Comparison of ENCODE assay signal across 8 cellular contexts in the genomic region with DNA sequence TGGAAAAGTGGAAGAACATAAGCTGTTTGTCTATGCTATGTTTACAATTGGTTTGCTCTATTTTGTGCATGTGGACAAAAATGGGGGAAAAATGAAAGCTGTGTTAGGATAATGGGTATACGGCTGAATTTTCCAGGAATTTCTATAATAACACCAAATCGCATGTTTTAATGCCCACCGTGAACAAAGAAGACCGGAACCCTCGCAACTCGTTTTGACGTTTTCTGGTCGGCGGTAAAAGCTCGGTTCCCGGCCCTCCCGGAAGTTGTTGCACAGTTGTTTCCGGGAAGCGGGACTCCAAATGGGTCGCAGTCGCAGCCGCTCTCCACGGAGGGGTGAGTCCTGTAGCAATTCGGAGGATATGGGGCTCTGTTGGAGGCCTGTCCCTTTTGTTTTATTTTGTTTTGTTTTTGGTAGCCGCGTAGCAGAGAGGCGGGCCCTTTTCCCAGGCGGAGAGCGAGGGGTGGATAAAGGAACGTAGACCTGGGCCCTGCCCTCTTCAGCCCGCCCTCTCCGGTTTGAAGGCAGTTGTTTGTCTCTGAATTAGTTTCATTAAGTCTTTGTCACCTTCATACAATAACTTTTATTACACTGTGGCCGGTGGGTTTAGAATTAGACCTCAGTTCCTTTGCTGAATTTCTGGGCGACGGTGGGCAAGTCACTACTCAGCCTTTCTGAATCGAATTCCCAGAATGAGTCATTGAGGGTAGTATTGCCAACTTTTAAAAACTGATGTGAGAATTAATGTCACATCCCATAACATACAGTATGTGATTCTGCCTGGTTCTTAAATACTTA. TPM values are rescaled to one million over a fixed set of nuclear protein-coding genes. Genes with fewer than 3 reads are reported as not detected.
A peak's percentile ranks its signal among the peaks of the same experiment; 100 is the strongest.
DNase-seq lines count a peak whose midpoint lies in the region; ATAC-seq and TF ChIP-seq lines count a peak whose summit lies in the region.

A gene with protein sequence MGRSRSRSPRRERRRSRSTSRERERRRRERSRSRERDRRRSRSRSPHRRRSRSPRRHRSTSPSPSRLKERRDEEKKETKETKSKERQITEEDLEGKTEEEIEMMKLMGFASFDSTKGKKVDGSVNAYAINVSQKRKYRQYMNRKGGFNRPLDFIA (plus strand): TSS at position 273 of the 798 bp plus-strand sequence. CDS start 29 bp downstream, at position 302.

- TSS peak; percentile 69 for BruUV-seq in MCF 10A (replicated peaks; lab: Mats Ljungman, UMichigan)

- POLR2A ChIA-PET in MCF 10A (lab: Yijun Ruan, JAX): interaction anchor here (0.6 to 4.8 kb wide), 27 partner anchors 8 to 399 kb away, joined by 3 to 69 read pairs (median 4); a partner anchor contains a TSS

- intact Hi-C loops in MCF 10A (cut with micrococcal nuclease): loop anchor here (1.0 kb wide), 1 partner anchor 170 kb away; no protein-coding TSS in a partner anchor

- peak within 1 kb of the TSS; percentile 99 for H3K4me3 Mint-ChIP-seq in MCF 10A (ENCODE audit: unreplicated experiment)

- no peaks in the 10 kb centered on the region for H3K4me1 ChIP-seq in iPS-15b (ENCODE audit: control insufficient read depth, insufficient read depth, low read length)

- H3K27ac ChIP-seq in VCaP: peak within 1 kb of the TSS; percentile 73

- peak within 1 kb of the TSS; percentile 100 for H3K27ac Mint-ChIP-seq in MCF 10A (ENCODE audit: low read depth, unreplicated experiment)

- DNase-seq in GM06990 (ENCODE audit: extremely low read depth, insufficient read length) (peak; percentile 77), NCI-H2196 treated with DMSO at 0.1 percent for 48 hours (lab: John Stamatoyannopoulos, UW; ENCODE audit: unreplicated experiment) (peak; percentile 17), MCF 10A (ENCODE audit: unreplicated experiment) (peak; percentile 82), skeletal muscle cell (ENCODE audit: low read depth) (peak; percentile 43)

- H3K9me3 Mint-ChIP-seq in MCF 10A (ENCODE audit: unreplicated experiment): no peaks in the 10 kb centered on the region

- peaks cover 2% of the 10 kb centered on the region for H3K36me3 ChIP-seq in GM06990 (ENCODE audit: control insufficient read depth, insufficient read depth, low read length)
- no peaks in the 10 kb centered on the region for H3K36me3 ChIP-seq in iPS-15b (ENCODE audit: control insufficient read depth, insufficient read depth, low read length)

- H3K9me3 ChIP-seq in iPS-15b (ENCODE audit: control insufficient read depth, insufficient read depth, low read length): no peaks in the 10 kb centered on the region

- H3K4me1 Mint-ChIP-seq in MCF 10A (ENCODE audit: insufficient read depth, unreplicated experiment): peaks cover 18% of the 10 kb centered on the region

- peak within 1 kb of the TSS; percentile 91 for H3K4me3 ChIP-seq in GM06990 (replicated peaks; ENCODE audit: low read depth, low read length)
- peak within 1 kb of the TSS; percentile 91 for H3K4me3 ChIP-seq in iPS-15b (ENCODE audit: low read depth, low read length)
- peak within 1 kb of the TSS; percentile 75 for H3K4me3 ChIP-seq in skeletal muscle cell (ENCODE audit: low read depth, low read length)

- H3K36me3 Mint-ChIP-seq in MCF 10A (ENCODE audit: insufficient read depth, unreplicated experiment): peaks cover 45% of the 10 kb centered on the region

- H3K27me3 Mint-ChIP-seq in MCF 10A (ENCODE audit: insufficient read depth, unreplicated experiment): no peaks in the 10 kb centered on the region

- ATAC-seq in HG02763 (IDR thresholded peaks at IDR 0.05; ENCODE audit: unreplicated experiment) (peak; percentile 63), GM21576 (IDR thresholded peaks at IDR 0.05; ENCODE audit: unreplicated experiment) (no peak)

- TF ChIP-seq CTCF in GM06990 (IDR thresholded peaks at IDR 0.05; ENCODE audit: insufficient read depth, low read length, poor library complexity, severe bottlenecking): no peak
- no peak for TF ChIP-seq CTCF in VCaP (conservative IDR thresholded peaks at IDR 0.05)
- no peak for TF ChIP-seq CTCF in MCF 10A (IDR thresholded peaks at IDR 0.05; ENCODE audit: unreplicated experiment)

- H3K27me3 ChIP-seq in GM06990 (replicated peaks; ENCODE audit: control insufficient read depth, insufficient read depth, low read length) (no peaks in the 10 kb centered on the region), iPS-15b (ENCODE audit: control insufficient read depth, insufficient read depth, low read length) (no peaks in the 10 kb centered on the region)

- H3K9ac ChIP-seq in iPS-15b (ENCODE audit: low read depth, low read length): peak within 1 kb of the TSS; percentile 94

- CTCF ChIA-PET in MCF 10A (lab: Yijun Ruan, JAX): interaction anchor here (0.6 to 1.0 kb wide), 8 partner anchors 28 to 388 kb away, joined by 3 to 6 read pairs (median 3); no protein-coding TSS in a partner anchor

RNA-seq across cellular contexts. Expression of the gene that starts here (rescaled TPM):
- total RNA-seq in MCF 10A (2022): 68.9 and 81.0 TPM in 2 replicates

Comparison
In these comparisons a context has a peak if more than half of its experiments do, and no peak if none do; other contexts are left out.
1. DNase-seq: peak in every context shown above with its lines; median percentile 82 in MCF 10A; 77 in GM06990; 43 in skeletal muscle cell; 17 in NCI-H2196 treated with DMSO at 0.1 percent for 48 hours.